14 cellular contexts compared by ENCODE assay signal in the genomic region with DNA sequence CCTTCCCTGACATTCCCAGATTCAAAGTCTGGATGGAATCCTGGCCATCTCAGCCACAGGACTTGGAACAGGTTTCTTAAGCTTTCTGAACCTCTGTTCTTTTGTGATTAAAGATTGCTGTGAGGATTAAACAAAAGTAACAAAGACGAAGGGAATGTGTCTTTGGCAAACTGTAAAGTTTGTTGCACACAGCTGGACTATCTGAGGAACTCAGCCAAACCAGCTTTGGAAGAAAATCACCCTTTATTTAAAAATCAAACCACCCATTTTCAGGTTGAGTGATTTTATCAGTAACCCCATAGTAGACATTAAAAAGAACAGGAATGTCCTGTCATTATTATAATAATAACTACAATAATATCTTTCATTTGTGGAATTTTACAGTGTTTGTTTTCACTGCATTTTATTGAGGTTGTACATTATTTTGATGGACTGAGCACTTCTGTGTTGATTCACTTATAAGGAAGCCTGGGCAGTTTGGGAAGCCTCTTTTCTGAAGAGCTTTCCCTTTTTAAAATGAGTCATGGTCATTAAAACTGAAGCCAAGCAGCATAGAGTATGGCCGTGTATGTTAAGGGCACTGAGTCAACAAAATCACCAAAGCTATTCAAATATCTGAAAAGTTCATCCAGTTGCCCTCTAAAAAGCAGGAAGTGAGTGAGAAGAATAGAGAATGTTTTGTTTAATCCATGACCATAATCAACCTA.
A peak's percentile ranks its signal among the peaks of the same experiment; 100 is the strongest.
DNase-seq lines count a peak whose midpoint lies in the region; ATAC-seq and TF ChIP-seq lines count a peak whose summit lies in the region.
"Had no signal": no experiment of that assay in that cellular context is flagged by ENCODE, and none has a peak within 500 bp of the region (broad histone marks: within the 10 kb centered on the region; RNA-seq: fewer than 3 reads in every experiment).

No MANE protein-coding gene starts in this region.

- no peaks in the 10 kb centered on the region for H3K9me3 Mint-ChIP-seq in activated CD4-positive, alpha-beta T cell treated with anti-CD3 and anti-CD28 coated beads, Interleukin-2, amount 10 ng/mL, durations not matched to agents 24 days and 14 days

- TF ChIP-seq CTCF in BJ (IDR thresholded peaks at IDR 0.05; ENCODE audit: insufficient read depth, low read depth, low read length) = no peak

- H3K36me3 ChIP-seq in BJ (ENCODE audit: control insufficient read depth, insufficient read depth, low read length) = no peaks in the 10 kb centered on the region
- H3K36me3 ChIP-seq: BLaER1 treated with 17β-estradiol and CSF1 and Interleukin-3, amounts not matched to agents 10 nM and 100 nM had no signal

- POLR2A ChIA-PET in BJ (lab: Charles Lee) = no interaction called here

- peaks cover 11% of the 10 kb centered on the region for H3K27me3 Mint-ChIP-seq in activated CD4-positive, alpha-beta T cell treated with anti-CD3 and anti-CD28 coated beads, Interleukin-2, amount 10 ng/mL, durations not matched to agents 24 days and 14 days

- intact Hi-C loops in left colon (cut with DNase I, micrococcal nuclease) = no loop called here
- intact Hi-C loops in activated CD4-positive, alpha-beta T cell treated with anti-CD3 and anti-CD28 coated beads, Interleukin-2, amount 10 ng/mL, durations not matched to agents 24 days and 14 days (cut with micrococcal nuclease) = no loop called here

- H3K4me3 ChIP-seq in BJ (ENCODE audit: low read depth, low read length) = no peak overlapping the region
- H3K4me3 ChIP-seq: BLaER1 treated with 17β-estradiol and CSF1 and Interleukin-3, amounts not matched to agents 10 nM and 100 nM; K562 had no signal

- CTCF ChIA-PET in BJ (lab: Yijun Ruan, JAX) = interaction anchor here (1.2 to 2.7 kb wide), 2 partner anchors 10 to 1035 kb away, joined by 3 to 9 read pairs; no protein-coding TSS in a partner anchor

- ATAC-seq in left colon (peak; percentile 52), HG02623 (IDR thresholded peaks at IDR 0.05; ENCODE audit: unreplicated experiment) (no peak)
- ATAC-seq: K562 had no signal

- H3K27ac Mint-ChIP-seq in activated CD4-positive, alpha-beta T cell treated with anti-CD3 and anti-CD28 coated beads, Interleukin-2, amount 10 ng/mL, durations not matched to agents 24 days and 14 days = no peak overlapping the region

- DNase-seq in BJ (ENCODE audit: low read depth) (peak; percentile 20), HT1080 (ENCODE audit: low read depth) (peak; percentile 45), astrocyte of the hippocampus (ENCODE audit: low read depth, low spot score) (peak; percentile 71), left colon (no peak), HCEC 1CT (no peak), activated gamma-delta T cell (lab: John Stamatoyannopoulos, UW) (no peak)
- DNase-seq in activated CD4-positive, alpha-beta T cell treated with anti-CD3 and anti-CD28 coated beads, Interleukin-2, amount 10 ng/mL, durations not matched to agents 24 days and 14 days = no peak
- DNase-seq: activated CD4-positive, alpha-beta T cell treated with anti-CD3 and anti-CD28 coated beads for 4 hours; stimulated activated CD4-positive, alpha-beta T cell treated with anti-CD3 and anti-CD28 coated beads, Interleukin-4, amount 100 ng/mL, for 24 hours; stimulated activated naive CD4-positive, alpha-beta T cell; T-helper 1 cell had no signal

- H3K36me3 Mint-ChIP-seq in activated CD4-positive, alpha-beta T cell treated with anti-CD3 and anti-CD28 coated beads, Interleukin-2, amount 10 ng/mL, durations not matched to agents 24 days and 14 days (ENCODE audit: low read depth) = no peaks in the 10 kb centered on the region

- H3K4me3 Mint-ChIP-seq in activated CD4-positive, alpha-beta T cell treated with anti-CD3 and anti-CD28 coated beads, Interleukin-2, amount 10 ng/mL, durations not matched to agents 24 days and 14 days = no peak overlapping the region

- H3K27me3 ChIP-seq in BJ (ENCODE audit: control insufficient read depth, insufficient read depth, low read length) = peaks cover 5% of the 10 kb centered on the region; the same call in 1 of the 2 replicates
- H3K27me3 ChIP-seq: BLaER1 treated with 17β-estradiol and CSF1 and Interleukin-3, amounts not matched to agents 10 nM and 100 nM had no signal

- no peaks in the 10 kb centered on the region for H3K4me1 Mint-ChIP-seq in activated CD4-positive, alpha-beta T cell treated with anti-CD3 and anti-CD28 coated beads, Interleukin-2, amount 10 ng/mL, durations not matched to agents 24 days and 14 days

Comparison
In these comparisons a context has a peak if more than half of its experiments do, and no peak if none do; other contexts are left out.
1. DNase-seq: peak in BJ (single experiment), HT1080 (single experiment) and astrocyte of the hippocampus (single experiment); none in left colon (0 of 2), HCEC 1CT (single experiment), activated CD4-positive, alpha-beta T cell treated with anti-CD3 and anti-CD28 coated beads, Interleukin-2, amount 10 ng/mL, durations not matched to agents 24 days and 14 days (single experiment) and activated gamma-delta T cell (single experiment).